21 cellular contexts compared by ENCODE assay signal in the genomic region with DNA sequence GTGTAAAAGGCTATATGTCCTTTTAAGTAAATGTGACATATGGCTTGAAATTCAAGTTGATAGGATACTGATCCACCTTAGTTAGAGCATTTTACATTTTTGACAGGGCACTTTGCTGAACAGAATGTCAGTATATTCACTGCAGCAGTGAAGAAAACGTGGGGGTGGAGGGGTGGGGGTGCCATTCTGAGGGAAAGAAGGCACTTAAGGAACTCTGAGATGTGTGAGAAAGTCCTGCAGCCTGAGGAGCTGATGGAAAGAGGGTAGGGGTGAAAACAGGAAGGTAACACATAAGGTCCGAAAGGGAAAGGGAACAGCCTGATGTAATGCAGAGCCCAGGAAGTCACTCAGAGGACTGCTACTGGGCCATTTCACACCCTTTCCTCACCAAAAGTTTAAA.
"Had no signal": no experiment of that assay in that cellular context is flagged by ENCODE, and none has a peak within 500 bp of the region (broad histone marks: within the 10 kb centered on the region; RNA-seq: fewer than 3 reads in every experiment).

No MANE protein-coding gene starts in this region.

- H3K4me1 Mint-ChIP-seq: immature natural killer cell; naive B cell; nephron; stimulated activated naive B cell treated with anti-CD40 and anti-IgM and Interleukin-4, amounts not matched to agents 10 μg/mL and 1 μg/mL and 100 μg/mL, for 72 hours had no signal

- H3K9me3 ChIP-seq: gastrocnemius medialis, heart right ventricle, psoas muscle, spleen had no signal

- H3K27me3 ChIP-seq: gastrocnemius medialis, heart right ventricle, spleen had no signal

- H3K4me3 Mint-ChIP-seq: immature natural killer cell; naive B cell; nephron; stimulated activated naive B cell treated with anti-CD40 and anti-IgM and Interleukin-4, amounts not matched to agents 10 μg/mL and 1 μg/mL and 100 μg/mL, for 72 hours; stimulated activated naive CD8-positive, alpha-beta T cell treated with anti-CD3 and anti-CD28 coated beads, Interleukin-15, amount 100 ng/mL, for 72 hours had no signal

- H3K4me3 ChIP-seq: coronary artery, gastrocnemius medialis, heart right ventricle, lung, psoas muscle, spleen had no signal

- H3K36me3 Mint-ChIP-seq: immature natural killer cell; naive B cell; stimulated activated naive B cell treated with anti-CD40 and anti-IgM and Interleukin-4, amounts not matched to agents 10 μg/mL and 1 μg/mL and 100 μg/mL, for 72 hours had no signal

- H3K27ac ChIP-seq: coronary artery, gastrocnemius medialis, heart right ventricle, psoas muscle, spleen had no signal

- H3K27ac Mint-ChIP-seq: immature natural killer cell; naive B cell; nephron; stimulated activated naive B cell treated with anti-CD40 and anti-IgM and Interleukin-4, amounts not matched to agents 10 μg/mL and 1 μg/mL and 100 μg/mL, for 72 hours; stimulated activated naive CD8-positive, alpha-beta T cell treated with anti-CD3 and anti-CD28 coated beads, Interleukin-15, amount 100 ng/mL, for 72 hours had no signal

- ATAC-seq: gastrocnemius medialis; heart right ventricle; left cardiac atrium; left ventricle myocardium superior; psoas muscle; sciatic nerve; stimulated activated naive B cell treated with anti-CD40 and anti-IgM and Interleukin-4, amounts not matched to agents 10 μg/mL and 1 μg/mL and 100 μg/mL, for 72 hours; stimulated activated naive CD8-positive, alpha-beta T cell treated with anti-CD3 and anti-CD28 coated beads, Interleukin-15, amount 100 ng/mL, for 72 hours had no signal

- DNase-seq: effector CD4-positive, alpha-beta T cell; gastrocnemius medialis; heart right ventricle; immature natural killer cell; kidney; left cardiac atrium; left ventricle myocardium superior; mesenchymal stem cell; naive B cell; psoas muscle; spleen; stimulated activated CD4-positive, alpha-beta T cell treated with anti-CD3 and anti-CD28 coated beads, Interleukin-15, amount 100 ng/mL, for 24 hours; stimulated activated CD4-positive, alpha-beta T cell treated with anti-CD3 and anti-CD28 coated beads, Interleukin-2, amount 100 ng/mL, for 24 hours; stimulated activated CD4-positive, alpha-beta T cell treated with anti-CD3 and anti-CD28 coated beads, Interleukin-4, amount 100 ng/mL, for 4 hours; stimulated activated naive B cell treated with anti-CD40 and anti-IgM and Interleukin-4, amounts not matched to agents 10 μg/mL and 1 μg/mL and 100 μg/mL, for 72 hours; stimulated activated naive CD8-positive, alpha-beta T cell treated with anti-CD3 and anti-CD28 coated beads, Interleukin-15, amount 100 ng/mL, for 72 hours; trophoblast cell had no signal

- H3K9me3 Mint-ChIP-seq: immature natural killer cell; naive B cell; nephron; stimulated activated naive B cell treated with anti-CD40 and anti-IgM and Interleukin-4, amounts not matched to agents 10 μg/mL and 1 μg/mL and 100 μg/mL, for 72 hours; stimulated activated naive CD8-positive, alpha-beta T cell treated with anti-CD3 and anti-CD28 coated beads, Interleukin-15, amount 100 ng/mL, for 72 hours had no signal
